Comparison of ENCODE assay signal across 2 cellular contexts in the genomic region with DNA sequence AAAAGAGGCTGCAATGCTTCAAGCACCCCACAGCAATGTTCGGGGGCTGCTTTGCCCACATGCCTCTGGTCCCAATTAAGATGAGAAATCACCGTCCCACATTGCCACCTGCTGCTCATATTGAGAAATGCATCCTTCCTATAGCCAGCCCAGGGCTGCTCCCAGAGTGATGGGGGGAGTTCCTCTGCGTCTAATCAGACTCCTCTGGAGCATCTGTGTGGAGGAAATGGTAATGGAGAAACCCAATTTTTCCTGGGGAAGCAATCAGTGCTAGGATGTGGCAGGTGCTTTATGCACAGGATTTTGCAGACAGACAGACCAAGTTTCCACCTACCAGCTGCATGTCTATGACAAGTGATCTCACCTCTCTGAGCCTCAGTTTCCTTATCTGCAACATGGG.
TF ChIP-seq lines count a peak whose summit lies in the region.

No MANE protein-coding gene starts in this region.

TF ChIP-seq in WTC11, 78 proteins besides CTCF, POLR2A, EP300 and RAD21:
- no peak for TF ChIP-seq E2F1 (CRISPR knock-in tag; IDR thresholded peaks at IDR 0.05)
- TF ChIP-seq GABPB1 (CRISPR knock-in tag; IDR thresholded peaks at IDR 0.05) = 0 out of 2 replicates have a peak, but pooled peaks have one; percentile 19

TF ChIP-seq in HepG2, 621 proteins besides CTCF, POLR2A, EP300 and RAD21 (continues in another document):
- TF ChIP-seq ZBTB1 (CRISPR knock-in tag; IDR thresholded peaks at IDR 0.05; ENCODE audit: borderline replicate concordance) = 0 out of 2 replicates have a peak, but pooled peaks have one; percentile 54
- peak; percentile 84 for TF ChIP-seq SMC3 (IDR thresholded peaks at IDR 0.05; ENCODE audit: low read length)
- TF ChIP-seq, protein P1, sequence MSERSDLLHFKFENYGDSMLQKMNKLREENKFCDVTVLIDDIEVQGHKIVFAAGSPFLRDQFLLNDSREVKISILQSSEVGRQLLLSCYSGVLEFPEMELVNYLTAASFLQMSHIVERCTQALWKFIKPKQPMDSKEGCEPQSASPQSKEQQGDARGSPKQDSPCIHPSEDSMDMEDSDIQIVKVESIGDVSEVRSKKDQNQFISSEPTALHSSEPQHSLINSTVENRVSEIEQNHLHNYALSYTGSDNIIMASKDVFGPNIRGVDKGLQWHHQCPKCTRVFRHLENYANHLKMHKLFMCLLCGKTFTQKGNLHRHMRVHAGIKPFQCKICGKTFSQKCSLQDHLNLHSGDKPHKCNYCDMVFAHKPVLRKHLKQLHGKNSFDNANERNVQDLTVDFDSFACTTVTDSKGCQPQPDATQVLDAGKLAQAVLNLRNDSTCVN (CRISPR knock-in tag; IDR thresholded peaks at IDR 0.05; ENCODE audit: borderline replicate concordance) = peak; percentile 25; the same call in 1 of the 2 replicates
- 0 out of 2 replicates have a peak, but pooled peaks have one; percentile 19 for TF ChIP-seq FOXP4 (CRISPR knock-in tag; IDR thresholded peaks at IDR 0.05)
- TF ChIP-seq ZBTB44 (CRISPR knock-in tag; IDR thresholded peaks at IDR 0.05) = 0 out of 2 replicates have a peak, but pooled peaks have one; percentile 68
- TF ChIP-seq, protein P2, sequence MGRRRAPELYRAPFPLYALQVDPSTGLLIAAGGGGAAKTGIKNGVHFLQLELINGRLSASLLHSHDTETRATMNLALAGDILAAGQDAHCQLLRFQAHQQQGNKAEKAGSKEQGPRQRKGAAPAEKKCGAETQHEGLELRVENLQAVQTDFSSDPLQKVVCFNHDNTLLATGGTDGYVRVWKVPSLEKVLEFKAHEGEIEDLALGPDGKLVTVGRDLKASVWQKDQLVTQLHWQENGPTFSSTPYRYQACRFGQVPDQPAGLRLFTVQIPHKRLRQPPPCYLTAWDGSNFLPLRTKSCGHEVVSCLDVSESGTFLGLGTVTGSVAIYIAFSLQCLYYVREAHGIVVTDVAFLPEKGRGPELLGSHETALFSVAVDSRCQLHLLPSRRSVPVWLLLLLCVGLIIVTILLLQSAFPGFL (CRISPR knock-in tag; IDR thresholded peaks at IDR 0.05) = no peak
- TF ChIP-seq ETV6 (CRISPR knock-in tag; conservative IDR thresholded peaks at IDR 0.05) = 0 out of 2 replicates have a peak, but pooled peaks have one; percentile 36
- TF ChIP-seq MBNL3 (CRISPR knock-in tag; conservative IDR thresholded peaks at IDR 0.05) = no peak
- TF ChIP-seq PATZ1 (CRISPR knock-in tag; IDR thresholded peaks at IDR 0.05) = peak; percentile 32; the same call in 1 of the 2 replicates
- TF ChIP-seq ZNF501 (CRISPR knock-in tag; IDR thresholded peaks at IDR 0.05) = peak; percentile 36; the same call in 1 of the 2 replicates
- TF ChIP-seq CEBPB (IDR thresholded peaks at IDR 0.05; ENCODE audit: borderline replicate concordance, low read depth, low read length) = peak; percentile 37; the same call in 1 of the 2 replicates
- TF ChIP-seq, protein P3, sequence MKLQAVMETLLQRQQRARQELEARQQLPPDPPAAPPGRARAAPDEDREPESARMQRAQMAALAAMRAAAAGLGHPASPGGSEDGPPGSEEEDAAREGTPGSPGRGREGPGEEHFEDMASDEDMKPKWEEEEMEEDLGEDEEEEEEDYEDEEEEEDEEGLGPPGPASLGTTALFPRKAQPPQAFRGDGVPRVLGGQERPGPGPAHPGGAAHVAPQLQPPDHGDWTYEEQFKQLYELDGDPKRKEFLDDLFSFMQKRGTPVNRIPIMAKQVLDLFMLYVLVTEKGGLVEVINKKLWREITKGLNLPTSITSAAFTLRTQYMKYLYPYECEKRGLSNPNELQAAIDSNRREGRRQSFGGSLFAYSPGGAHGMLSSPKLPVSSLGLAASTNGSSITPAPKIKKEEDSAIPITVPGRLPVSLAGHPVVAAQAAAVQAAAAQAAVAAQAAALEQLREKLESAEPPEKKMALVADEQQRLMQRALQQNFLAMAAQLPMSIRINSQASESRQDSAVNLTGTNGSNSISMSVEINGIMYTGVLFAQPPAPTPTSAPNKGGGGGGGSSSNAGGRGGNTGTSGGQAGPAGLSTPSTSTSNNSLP (IDR thresholded peaks at IDR 0.05; ENCODE audit: low read depth, low read length) = peak; percentile 74
- TF ChIP-seq KAT8 (CRISPR knock-in tag; IDR thresholded peaks at IDR 0.05) = no peak
- peak; percentile 67; the same call in 1 of the 2 replicates for TF ChIP-seq ARNT2 (CRISPR knock-in tag; IDR thresholded peaks at IDR 0.05; ENCODE audit: low read depth)
- 0 out of 2 replicates have a peak, but pooled peaks have one; percentile 19 for TF ChIP-seq ZNF782 (CRISPR knock-in tag; IDR thresholded peaks at IDR 0.05; ENCODE audit: borderline replicate concordance)
- TF ChIP-seq, protein P4, sequence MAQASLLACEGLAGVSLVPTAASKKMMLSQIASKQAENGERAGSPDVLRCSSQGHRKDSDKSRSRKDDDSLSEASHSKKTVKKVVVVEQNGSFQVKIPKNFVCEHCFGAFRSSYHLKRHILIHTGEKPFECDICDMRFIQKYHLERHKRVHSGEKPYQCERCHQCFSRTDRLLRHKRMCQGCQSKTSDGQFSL (CRISPR knock-in tag; IDR thresholded peaks at IDR 0.05) = peak; percentile 41; the same call in 1 of the 2 replicates
- 0 out of 2 replicates have a peak, but pooled peaks have one; percentile 20 for TF ChIP-seq ZNF629 (CRISPR knock-in tag; conservative IDR thresholded peaks at IDR 0.05)
- TF ChIP-seq LCORL (IDR thresholded peaks at IDR 0.05) = no peak
- 0 out of 2 replicates have a peak, but pooled peaks have one; percentile 13 for TF ChIP-seq LCORL (CRISPR knock-in tag; IDR thresholded peaks at IDR 0.05)
- TF ChIP-seq MIXL1 (CRISPR knock-in tag; IDR thresholded peaks at IDR 0.05) = 0 out of 2 replicates have a peak, but pooled peaks have one; percentile 41
- 0 out of 2 replicates have a peak, but pooled peaks have one; percentile 77 for TF ChIP-seq ZNF572 (CRISPR knock-in tag; IDR thresholded peaks at IDR 0.05)
- peak; percentile 90 for TF ChIP-seq STAG1 (CRISPR knock-in tag; IDR thresholded peaks at IDR 0.05)
- no peak for TF ChIP-seq ZNF776 (CRISPR knock-in tag; IDR thresholded peaks at IDR 0.05)
- 0 out of 2 replicates have a peak, but pooled peaks have one; percentile 42 for TF ChIP-seq ZMYM3 (CRISPR knock-in tag; IDR thresholded peaks at IDR 0.05)
- TF ChIP-seq, protein P5, sequence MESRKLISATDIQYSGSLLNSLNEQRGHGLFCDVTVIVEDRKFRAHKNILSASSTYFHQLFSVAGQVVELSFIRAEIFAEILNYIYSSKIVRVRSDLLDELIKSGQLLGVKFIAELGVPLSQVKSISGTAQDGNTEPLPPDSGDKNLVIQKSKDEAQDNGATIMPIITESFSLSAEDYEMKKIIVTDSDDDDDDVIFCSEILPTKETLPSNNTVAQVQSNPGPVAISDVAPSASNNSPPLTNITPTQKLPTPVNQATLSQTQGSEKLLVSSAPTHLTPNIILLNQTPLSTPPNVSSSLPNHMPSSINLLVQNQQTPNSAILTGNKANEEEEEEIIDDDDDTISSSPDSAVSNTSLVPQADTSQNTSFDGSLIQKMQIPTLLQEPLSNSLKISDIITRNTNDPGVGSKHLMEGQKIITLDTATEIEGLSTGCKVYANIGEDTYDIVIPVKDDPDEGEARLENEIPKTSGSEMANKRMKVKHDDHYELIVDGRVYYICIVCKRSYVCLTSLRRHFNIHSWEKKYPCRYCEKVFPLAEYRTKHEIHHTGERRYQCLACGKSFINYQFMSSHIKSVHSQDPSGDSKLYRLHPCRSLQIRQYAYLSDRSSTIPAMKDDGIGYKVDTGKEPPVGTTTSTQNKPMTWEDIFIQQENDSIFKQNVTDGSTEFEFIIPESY (CRISPR knock-in tag; IDR thresholded peaks at IDR 0.05) = no peak
- TF ChIP-seq, protein P6, sequence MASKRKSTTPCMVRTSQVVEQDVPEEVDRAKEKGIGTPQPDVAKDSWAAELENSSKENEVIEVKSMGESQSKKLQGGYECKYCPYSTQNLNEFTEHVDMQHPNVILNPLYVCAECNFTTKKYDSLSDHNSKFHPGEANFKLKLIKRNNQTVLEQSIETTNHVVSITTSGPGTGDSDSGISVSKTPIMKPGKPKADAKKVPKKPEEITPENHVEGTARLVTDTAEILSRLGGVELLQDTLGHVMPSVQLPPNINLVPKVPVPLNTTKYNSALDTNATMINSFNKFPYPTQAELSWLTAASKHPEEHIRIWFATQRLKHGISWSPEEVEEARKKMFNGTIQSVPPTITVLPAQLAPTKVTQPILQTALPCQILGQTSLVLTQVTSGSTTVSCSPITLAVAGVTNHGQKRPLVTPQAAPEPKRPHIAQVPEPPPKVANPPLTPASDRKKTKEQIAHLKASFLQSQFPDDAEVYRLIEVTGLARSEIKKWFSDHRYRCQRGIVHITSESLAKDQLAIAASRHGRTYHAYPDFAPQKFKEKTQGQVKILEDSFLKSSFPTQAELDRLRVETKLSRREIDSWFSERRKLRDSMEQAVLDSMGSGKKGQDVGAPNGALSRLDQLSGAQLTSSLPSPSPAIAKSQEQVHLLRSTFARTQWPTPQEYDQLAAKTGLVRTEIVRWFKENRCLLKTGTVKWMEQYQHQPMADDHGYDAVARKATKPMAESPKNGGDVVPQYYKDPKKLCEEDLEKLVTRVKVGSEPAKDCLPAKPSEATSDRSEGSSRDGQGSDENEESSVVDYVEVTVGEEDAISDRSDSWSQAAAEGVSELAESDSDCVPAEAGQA (IDR thresholded peaks at IDR 0.05; ENCODE audit: low read depth) = no peak
- TF ChIP-seq, protein P6 (CRISPR knock-in tag; IDR thresholded peaks at IDR 0.05; ENCODE audit: borderline replicate concordance) = no peak
- TF ChIP-seq ASH2L (IDR thresholded peaks at IDR 0.05; ENCODE audit: insufficient read length, low read depth, low read length) = peak; percentile 37
- peak; percentile 19 for TF ChIP-seq TEAD3 (CRISPR knock-in tag; optimal IDR thresholded peaks at IDR 0.05; ENCODE audit: borderline replicate concordance)
- TF ChIP-seq SIN3A (IDR thresholded peaks at IDR 0.05; ENCODE audit: borderline replicate concordance, low read depth, low read length) = no peak
- peak; percentile 69 for TF ChIP-seq XRCC5 (optimal IDR thresholded peaks at IDR 0.05; ENCODE audit: low read length)
- TF ChIP-seq ERF (CRISPR knock-in tag; IDR thresholded peaks at IDR 0.05) = 0 out of 2 replicates have a peak, but pooled peaks have one; percentile 43
- TF ChIP-seq, protein P7, sequence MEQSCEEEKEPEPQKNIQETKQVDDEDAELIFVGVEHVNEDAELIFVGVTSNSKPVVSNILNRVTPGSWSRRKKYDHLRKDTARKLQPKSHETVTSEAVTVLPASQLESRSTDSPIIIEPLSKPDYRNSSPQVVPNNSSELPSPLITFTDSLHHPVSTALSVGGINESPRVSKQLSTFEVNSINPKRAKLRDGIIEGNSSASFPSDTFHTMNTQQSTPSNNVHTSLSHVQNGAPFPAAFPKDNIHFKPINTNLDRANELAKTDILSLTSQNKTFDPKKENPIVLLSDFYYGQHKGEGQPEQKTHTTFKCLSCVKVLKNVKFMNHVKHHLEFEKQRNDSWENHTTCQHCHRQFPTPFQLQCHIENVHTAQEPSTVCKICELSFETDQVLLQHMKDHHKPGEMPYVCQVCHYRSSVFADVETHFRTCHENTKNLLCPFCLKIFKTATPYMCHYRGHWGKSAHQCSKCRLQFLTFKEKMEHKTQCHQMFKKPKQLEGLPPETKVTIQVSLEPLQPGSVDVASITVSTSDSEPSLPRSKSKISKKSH (CRISPR knock-in tag; IDR thresholded peaks at IDR 0.05; ENCODE audit: borderline replicate concordance) = no peak
